ENCODE assay signal across 16 cellular contexts in the genomic region with DNA sequence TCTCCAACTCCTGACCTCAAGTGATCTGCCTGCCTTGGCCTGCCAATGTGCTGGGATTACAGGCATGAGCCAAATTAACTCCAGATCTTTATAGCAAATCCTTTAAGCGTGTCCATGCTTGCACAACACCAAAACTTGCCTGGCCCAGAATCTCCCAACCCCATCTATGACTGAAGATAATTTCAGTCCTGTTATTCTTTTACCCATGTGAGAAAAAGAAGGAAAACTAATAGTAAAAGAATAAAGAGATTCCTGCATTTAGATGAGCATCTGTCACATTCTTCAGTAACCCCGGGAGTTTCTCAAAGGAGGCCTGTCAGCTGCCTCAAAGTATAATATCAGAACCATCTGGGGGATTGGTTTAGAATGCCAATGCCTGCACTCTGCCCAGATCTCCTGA.
"Had no signal": no experiment of that assay in that cellular context is flagged by ENCODE, and none has a peak within 500 bp of the region (broad histone marks: within the 10 kb centered on the region; RNA-seq: fewer than 3 reads in every experiment).

No MANE protein-coding gene starts in this region.

- H3K27ac ChIP-seq: adrenal gland, cardiac muscle cell, epithelial cell of prostate, right atrium auricular region, tibial artery, vagina had no signal

- H3K9me3 ChIP-seq: adrenal gland, right atrium auricular region, tibial artery, vagina had no signal

- H3K4me3 Mint-ChIP-seq: activated naive CD4-positive, alpha-beta T cell treated with anti-CD3 and anti-CD28 coated beads, Interleukin-2, amount 50 U/mL, for 24 hours; dendritic cell treated with granulocyte-macrophage colony-stimulating factor and Interleukin-4, amounts not matched to agents 40 ng/mL and 50 ng/mL, for 4 days; nephron progenitor cell had no signal

- H3K4me1 Mint-ChIP-seq: nephron progenitor cell had no signal

- H3K36me3 ChIP-seq: adrenal gland, cardiac muscle cell, right atrium auricular region, tibial artery, vagina had no signal

- H3K9me3 Mint-ChIP-seq: activated naive CD4-positive, alpha-beta T cell treated with anti-CD3 and anti-CD28 coated beads, Interleukin-2, amount 50 U/mL, for 24 hours; dendritic cell treated with granulocyte-macrophage colony-stimulating factor and Interleukin-4, amounts not matched to agents 40 ng/mL and 50 ng/mL, for 4 days; nephron progenitor cell had no signal

- ATAC-seq: left cardiac atrium had no signal

- H3K4me1 ChIP-seq: adrenal gland, right atrium auricular region, tibial artery, vagina had no signal

- DNase-seq: activated CD4-positive, alpha-beta T cell treated with anti-CD3 and anti-CD28 coated beads, Interleukin-2, amount 50 U/mL, for 4 hours; activated gamma-delta T cell; adrenal gland; effector memory CD4-positive, alpha-beta T cell; left cardiac atrium; midbrain; nephron progenitor cell; stimulated activated CD4-positive, alpha-beta T cell treated with anti-CD3 and anti-CD28 coated beads, Interleukin-2, amount 100 ng/mL, for 24 hours; stimulated activated naive CD4-positive, alpha-beta T cell treated with Interleukin-2 at 50 U/mL for 16 hours; tibial artery had no signal

- H3K27me3 ChIP-seq: adrenal gland, cardiac muscle cell, right atrium auricular region, vagina had no signal

- H3K27me3 Mint-ChIP-seq: activated naive CD4-positive, alpha-beta T cell treated with anti-CD3 and anti-CD28 coated beads, Interleukin-2, amount 50 U/mL, for 24 hours; dendritic cell treated with granulocyte-macrophage colony-stimulating factor and Interleukin-4, amounts not matched to agents 40 ng/mL and 50 ng/mL, for 4 days had no signal

- H3K4me3 ChIP-seq: adrenal gland, cardiac muscle cell, right atrium auricular region, tibial artery, vagina had no signal

- H3K27ac Mint-ChIP-seq: activated naive CD4-positive, alpha-beta T cell treated with anti-CD3 and anti-CD28 coated beads, Interleukin-2, amount 50 U/mL, for 24 hours; dendritic cell treated with granulocyte-macrophage colony-stimulating factor and Interleukin-4, amounts not matched to agents 40 ng/mL and 50 ng/mL, for 4 days; nephron progenitor cell had no signal

- H3K36me3 Mint-ChIP-seq: activated naive CD4-positive, alpha-beta T cell treated with anti-CD3 and anti-CD28 coated beads, Interleukin-2, amount 50 U/mL, for 24 hours had no signal
